2 cellular contexts compared by ENCODE assay signal in the genomic region with DNA sequence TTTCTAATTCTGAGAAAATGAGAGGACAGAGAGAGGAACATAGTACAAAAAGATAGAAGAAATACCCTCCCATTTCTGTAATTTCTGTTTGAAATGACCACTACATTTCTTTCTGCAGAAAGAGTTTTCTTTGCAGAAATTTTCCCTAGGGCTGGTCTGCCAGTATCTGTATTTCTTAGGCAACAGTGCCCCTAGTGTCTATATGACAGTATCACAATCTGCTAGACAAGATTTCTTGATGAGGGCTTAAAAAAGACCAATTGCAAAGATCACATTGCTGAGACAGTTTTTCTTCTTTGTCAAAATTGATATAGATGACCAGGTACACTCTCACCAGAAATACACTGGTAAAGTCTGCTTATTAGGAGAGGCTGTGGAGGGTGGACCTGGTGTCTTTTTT.
TF ChIP-seq lines count a peak whose summit lies in the region.

No MANE protein-coding gene starts in this region.

TF ChIP-seq in K562, 482 proteins besides CTCF, POLR2A, EP300 and RAD21 (continues in another document):
- no peak for TF ChIP-seq CEBPZ (IDR thresholded peaks at IDR 0.05; ENCODE audit: borderline replicate concordance, low read depth, low read length)
- TF ChIP-seq FOSL1 (tag; conservative IDR thresholded peaks at IDR 0.05) = no peak
- TF ChIP-seq, protein P1, sequence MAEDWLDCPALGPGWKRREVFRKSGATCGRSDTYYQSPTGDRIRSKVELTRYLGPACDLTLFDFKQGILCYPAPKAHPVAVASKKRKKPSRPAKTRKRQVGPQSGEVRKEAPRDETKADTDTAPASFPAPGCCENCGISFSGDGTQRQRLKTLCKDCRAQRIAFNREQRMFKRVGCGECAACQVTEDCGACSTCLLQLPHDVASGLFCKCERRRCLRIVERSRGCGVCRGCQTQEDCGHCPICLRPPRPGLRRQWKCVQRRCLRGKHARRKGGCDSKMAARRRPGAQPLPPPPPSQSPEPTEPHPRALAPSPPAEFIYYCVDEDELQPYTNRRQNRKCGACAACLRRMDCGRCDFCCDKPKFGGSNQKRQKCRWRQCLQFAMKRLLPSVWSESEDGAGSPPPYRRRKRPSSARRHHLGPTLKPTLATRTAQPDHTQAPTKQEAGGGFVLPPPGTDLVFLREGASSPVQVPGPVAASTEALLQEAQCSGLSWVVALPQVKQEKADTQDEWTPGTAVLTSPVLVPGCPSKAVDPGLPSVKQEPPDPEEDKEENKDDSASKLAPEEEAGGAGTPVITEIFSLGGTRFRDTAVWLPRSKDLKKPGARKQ (CRISPR knock-in tag; IDR thresholded peaks at IDR 0.05) = no peak
- TF ChIP-seq MCM7 (IDR thresholded peaks at IDR 0.05) = no peak
- TF ChIP-seq WHSC1 (IDR thresholded peaks at IDR 0.05; ENCODE audit: low read length) = no peak
- no peak for TF ChIP-seq DPF2 (IDR thresholded peaks at IDR 0.05)
- TF ChIP-seq SRF (CRISPR knock-in tag; IDR thresholded peaks at IDR 0.05) = no peak
- no peak for TF ChIP-seq MEF2A (IDR thresholded peaks at IDR 0.05; ENCODE audit: control insufficient read depth, low read depth, low read length)
- no peak for TF ChIP-seq DEAF1 (CRISPR knock-in tag; IDR thresholded peaks at IDR 0.05)
- no peak for TF ChIP-seq CBX2 (IDR thresholded peaks at IDR 0.05; ENCODE audit: insufficient read depth, low read length, poor library complexity, severe bottlenecking)
- no peak for TF ChIP-seq BMI1 (IDR thresholded peaks at IDR 0.05; ENCODE audit: low read length)

TF ChIP-seq in liver, 16 proteins besides CTCF, POLR2A, EP300 and RAD21 (continued from another document):
- TF ChIP-seq ATF3 (IDR thresholded peaks at IDR 0.05) = no peak
